ENCODE assay signal across 8 cellular contexts in the genomic region with DNA sequence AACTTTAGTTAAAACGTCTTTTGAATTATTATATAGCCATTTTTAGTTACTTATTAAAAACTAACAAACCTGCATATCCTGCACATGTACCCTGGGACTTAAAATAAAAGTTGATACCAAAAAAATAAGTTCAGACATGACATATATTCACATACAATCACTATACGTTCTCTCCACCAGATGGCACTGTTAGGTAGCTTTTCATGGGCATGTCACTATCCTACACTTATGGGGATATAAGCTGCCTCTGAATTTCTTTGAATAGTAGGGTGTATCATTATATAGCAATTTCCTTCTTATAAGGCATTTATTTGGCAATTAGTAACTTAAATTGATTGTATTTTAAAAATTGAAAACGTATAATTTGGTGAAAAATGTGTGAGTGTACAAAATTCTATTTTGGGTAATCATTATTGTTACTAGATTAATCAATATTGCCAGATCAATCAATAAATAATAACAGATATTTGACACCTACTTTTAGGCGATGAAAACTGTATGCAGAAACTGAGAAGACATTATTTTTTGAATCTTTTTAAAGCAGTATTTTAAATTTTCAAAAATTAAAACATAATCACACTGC. TPM values are rescaled to one million over a fixed set of nuclear protein-coding genes. Genes with fewer than 3 reads are reported as not detected.
DNase-seq lines count a peak whose midpoint lies in the region; ATAC-seq lines count a peak whose summit lies in the region.

No MANE protein-coding gene starts in this region.

- H3K9me3 Mint-ChIP-seq in T-helper 2 cell treated with Interferon-gamma antibody and Interleukin-4, amounts not matched to agents 5 μg/mL and 100 μg/mL, for 36 hours = no peaks in the 10 kb centered on the region
- H3K9me3 Mint-ChIP-seq in naive B cell = peaks cover 0 to 10% (median 3%) of the 10 kb centered on the region in 7 donors

- no peak overlapping the region for H3K27ac Mint-ChIP-seq in T-helper 2 cell treated with Interferon-gamma antibody and Interleukin-4, amounts not matched to agents 5 μg/mL and 100 μg/mL, for 36 hours
- no peak overlapping the region for H3K27ac Mint-ChIP-seq in naive B cell

- ATAC-seq in GM18873 (IDR thresholded peaks at IDR 0.05; ENCODE audit: low FRiP score, unreplicated experiment) = peak; percentile 82
- peak; percentile 50 for ATAC-seq in HG03108 (IDR thresholded peaks at IDR 0.05; ENCODE audit: unreplicated experiment)
- peak; percentile 76 to 81 for ATAC-seq in naive B cell (ENCODE audit: low read depth in 2 of 2)
- ATAC-seq in HG03095 (IDR thresholded peaks at IDR 0.05; ENCODE audit: unreplicated experiment) = no peak

- no peaks in the 10 kb centered on the region for H3K4me1 Mint-ChIP-seq in T-helper 2 cell treated with Interferon-gamma antibody and Interleukin-4, amounts not matched to agents 5 μg/mL and 100 μg/mL, for 36 hours (ENCODE audit: low read depth)
- H3K4me1 Mint-ChIP-seq in naive B cell = no peaks in the 10 kb centered on the region

- H3K27ac ChIP-seq in epithelial cell of prostate = no peak overlapping the region

- DNase-seq in COLO829 (ENCODE audit: low spot score) (peak; percentile 59), NCI-H2107 (lab: John Stamatoyannopoulos, UW) (peak; percentile 58), epithelial cell of prostate (ENCODE audit: low read depth, low spot score) (peak; percentile 8), naive B cell (peak; percentile 64)
- peak; percentile 10 for DNase-seq in T-helper 2 cell treated with Interferon-gamma antibody and Interleukin-4, amounts not matched to agents 5 μg/mL and 100 μg/mL, for 36 hours (ENCODE audit: low spot score)

- H3K4me3 Mint-ChIP-seq in T-helper 2 cell treated with Interferon-gamma antibody and Interleukin-4, amounts not matched to agents 5 μg/mL and 100 μg/mL, for 36 hours = no peak overlapping the region
- no peak overlapping the region for H3K4me3 Mint-ChIP-seq in naive B cell

- no peaks in the 10 kb centered on the region for H3K36me3 Mint-ChIP-seq in T-helper 2 cell treated with Interferon-gamma antibody and Interleukin-4, amounts not matched to agents 5 μg/mL and 100 μg/mL, for 36 hours (ENCODE audit: low read depth)
- no peaks in the 10 kb centered on the region for H3K36me3 Mint-ChIP-seq in naive B cell

- H3K27me3 Mint-ChIP-seq in T-helper 2 cell treated with Interferon-gamma antibody and Interleukin-4, amounts not matched to agents 5 μg/mL and 100 μg/mL, for 36 hours (ENCODE audit: low read depth) = peaks cover 14% of the 10 kb centered on the region
- H3K27me3 Mint-ChIP-seq in naive B cell = peaks cover 16 to 41% (median 28%) of the 10 kb centered on the region in 3 donors

RNA-seq across cellular contexts. Expression of a gene that starts 31.8 kb away (rescaled TPM):
- polyA plus RNA-seq in naive B cell (ENCODE audit: low read depth in 6 of 6) = not detected

RNA-seq across cellular contexts. Expression of a gene that starts 55.3 kb away (rescaled TPM):
- not detected for polyA plus RNA-seq in naive B cell (ENCODE audit: low read depth in 6 of 6)

Comparison
In these comparisons a context has a peak if more than half of its experiments do, and no peak if none do; other contexts are left out.
1. DNase-seq: peak in every context shown above with its lines; median percentile 64 in naive B cell; 59 in COLO829; 58 in NCI-H2107; 10 in T-helper 2 cell treated with Interferon-gamma antibody and Interleukin-4, amounts not matched to agents 5 μg/mL and 100 μg/mL, for 36 hours; 8 in epithelial cell of prostate.